In the genomic region with DNA sequence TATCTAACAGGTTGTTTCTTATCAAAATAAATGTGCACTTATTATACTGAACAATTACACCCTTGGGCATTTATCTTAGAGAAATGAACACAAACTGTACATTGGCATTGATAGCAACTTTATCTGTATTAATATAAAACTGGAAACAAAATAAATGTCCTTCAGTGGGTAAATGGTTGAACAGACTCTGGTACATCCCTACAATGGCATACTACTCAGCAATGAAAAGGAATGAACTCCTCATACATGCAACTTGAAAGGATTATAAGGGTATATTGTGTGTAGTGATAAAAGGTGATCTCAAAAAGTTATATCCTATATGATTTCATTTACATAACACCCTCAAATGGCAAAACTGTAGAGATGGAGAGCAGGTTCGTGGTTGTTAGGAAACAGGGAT, we compare ENCODE assay signal across 7 cellular contexts.
"Had no signal": no experiment of that assay in that cellular context is flagged by ENCODE, and none has a peak within 500 bp of the region (broad histone marks: within the 10 kb centered on the region; RNA-seq: fewer than 3 reads in every experiment).

No MANE protein-coding gene starts in this region.

- FAIRE-seq: G401.6, GM12878, GM12892, GM18507, GM19239 had no signal

- ATAC-seq: GM12878 had no signal

- DNase-seq: GDM1, GF-D8 had no signal

- H3K4me3 ChIP-seq: GM12878 had no signal
